1 cellular context compared by ENCODE assay signal in genomic region chr12:1798734-1799067, GRCh38.
TF ChIP-seq lines count a peak whose summit lies in the region.

No MANE protein-coding gene starts in this region.

TF ChIP-seq in WTC11, 78 proteins besides CTCF, POLR2A, EP300 and RAD21:
- TF ChIP-seq MLX (CRISPR knock-in tag; IDR thresholded peaks at IDR 0.05), result no peak
- no peak for TF ChIP-seq ESRRA (CRISPR knock-in tag; IDR thresholded peaks at IDR 0.05; ENCODE audit: borderline replicate concordance)
- no peak for TF ChIP-seq ZNF532 (CRISPR knock-in tag; IDR thresholded peaks at IDR 0.05; ENCODE audit: borderline replicate concordance)
- TF ChIP-seq ZNF232 (CRISPR knock-in tag; IDR thresholded peaks at IDR 0.05), result no peak
- TF ChIP-seq GTF2I (CRISPR knock-in tag; conservative IDR thresholded peaks at IDR 0.05), result no peak
- TF ChIP-seq TCF7 (CRISPR knock-in tag; IDR thresholded peaks at IDR 0.05; ENCODE audit: low read depth), result no peak
- TF ChIP-seq ATF3 (CRISPR knock-in tag; conservative IDR thresholded peaks at IDR 0.05), result no peak
- no peak for TF ChIP-seq SOX15 (CRISPR knock-in tag; IDR thresholded peaks at IDR 0.05)
- TF ChIP-seq OVOL2 (CRISPR knock-in tag; IDR thresholded peaks at IDR 0.05; ENCODE audit: borderline replicate concordance), result no peak
- TF ChIP-seq FOXP4 (CRISPR knock-in tag; IDR thresholded peaks at IDR 0.05), result no peak
- no peak for TF ChIP-seq AR (CRISPR knock-in tag; IDR thresholded peaks at IDR 0.05)
- TF ChIP-seq STAT6 (CRISPR knock-in tag; conservative IDR thresholded peaks at IDR 0.05; ENCODE audit: low read depth), result no peak
- no peak for TF ChIP-seq PREB (CRISPR knock-in tag; IDR thresholded peaks at IDR 0.05; ENCODE audit: borderline replicate concordance)
- no peak for TF ChIP-seq TEAD4 (CRISPR knock-in tag; IDR thresholded peaks at IDR 0.05)
- no peak for TF ChIP-seq PRDM15 (CRISPR knock-in tag; IDR thresholded peaks at IDR 0.05)
- no peak for TF ChIP-seq NFATC4 (CRISPR knock-in tag; IDR thresholded peaks at IDR 0.05)
- TF ChIP-seq NFYB (CRISPR knock-in tag; conservative IDR thresholded peaks at IDR 0.05; ENCODE audit: low read depth), result no peak
- TF ChIP-seq HMGA2 (CRISPR knock-in tag; IDR thresholded peaks at IDR 0.05), result no peak
- TF ChIP-seq IRF1 (CRISPR knock-in tag; IDR thresholded peaks at IDR 0.05), result no peak
TF ChIP-seq in WTC11: peak in this region for 0.
